In genomic region chr17:57283203-57283971, GRCh38 we compare ENCODE assay signal across 1 cellular context.
TF ChIP-seq lines count a peak whose summit lies in the region.

No MANE protein-coding gene starts in this region.

TF ChIP-seq in K562, 482 proteins besides CTCF, POLR2A, EP300 and RAD21:
- TF ChIP-seq ZBTB11 (CRISPR knock-in tag; IDR thresholded peaks at IDR 0.05) (0 out of 6 replicates have a peak, but pooled peaks of 1 of the 3 experiments have one; percentile 5), PATZ1 (CRISPR knock-in tag; IDR thresholded peaks at IDR 0.05; ENCODE audit: borderline replicate concordance) (no peak)
